Comparison of ENCODE assay signal across 11 cellular contexts in the genomic region with DNA sequence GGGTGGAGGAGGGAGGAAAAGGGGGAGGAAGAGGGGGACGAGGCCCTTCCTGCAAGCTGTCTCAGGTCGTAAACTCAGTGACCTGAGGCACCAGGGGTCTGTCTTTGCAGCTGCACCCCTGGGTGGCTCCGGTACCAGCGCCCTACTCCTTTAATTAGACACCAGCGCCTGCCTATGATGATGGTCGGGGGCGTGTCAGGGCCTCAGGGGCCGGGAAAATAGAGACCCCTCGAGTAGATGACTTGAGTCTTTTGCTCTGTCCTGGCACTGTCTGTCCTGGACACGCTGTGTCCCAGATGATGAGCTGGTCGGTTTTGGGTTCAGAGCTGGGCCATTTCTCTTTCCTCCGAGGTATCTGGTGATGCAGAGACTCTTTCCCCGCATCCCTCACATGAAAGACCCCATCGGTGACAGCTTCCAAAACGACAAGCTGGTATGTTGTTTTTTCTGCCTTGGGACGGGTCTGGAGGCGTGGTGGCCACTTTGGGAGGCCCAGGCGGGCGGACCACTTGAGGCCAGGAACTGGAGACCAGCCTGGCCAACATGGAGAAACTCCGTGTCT. TPM values are rescaled to one million over a fixed set of nuclear protein-coding genes. Genes with fewer than 3 reads are reported as not detected.
A peak's percentile ranks its signal among the peaks of the same experiment; 100 is the strongest.
DNase-seq lines count a peak whose midpoint lies in the region; ATAC-seq and TF ChIP-seq lines count a peak whose summit lies in the region.
"Had no signal": no experiment of that assay in that cellular context is flagged by ENCODE, and none has a peak within 500 bp of the region (broad histone marks: within the 10 kb centered on the region; RNA-seq: fewer than 3 reads in every experiment).

No MANE protein-coding gene starts in this region.

- H3K9me3 Mint-ChIP-seq in stimulated activated naive B cell treated with anti-CD40 and anti-IgM and Interleukin-4, amounts not matched to agents 10 μg/mL and 1 μg/mL and 100 μg/mL, for 72 hours: peaks cover 0 to 2% of the 10 kb centered on the region in 2 donors

- no peak for TF ChIP-seq EP300 in gastroesophageal sphincter (IDR thresholded peaks at IDR 0.05)

- H3K4me3 Mint-ChIP-seq in stimulated activated naive B cell treated with anti-CD40 and anti-IgM and Interleukin-4, amounts not matched to agents 10 μg/mL and 1 μg/mL and 100 μg/mL, for 72 hours: no peak overlapping the region

- H3K4me3 ChIP-seq in gastroesophageal sphincter (no peak overlapping the region), vagina (no peak overlapping the region)
- H3K4me3 ChIP-seq: dorsolateral prefrontal cortex had no signal

- H3K36me3 ChIP-seq in gastroesophageal sphincter: peaks cover 0 to 59% of the 10 kb centered on the region in 2 donors
- H3K36me3 ChIP-seq in vagina: peaks cover 0 to 14% of the 10 kb centered on the region in 2 donors

- H3K27ac ChIP-seq in gastroesophageal sphincter (peak overlapping the region in 1 of 4 donors; percentile 24), caudate nucleus (ENCODE audit: low read depth, low read length) (no peak overlapping the region), vagina (no peak overlapping the region)

- DNase-seq in activated effector memory CD4-positive, alpha-beta T cell treated with anti-CD3 and anti-CD28 coated beads, Interleukin-2, amount 50 U/mL, for 16 hours: peak; percentile 62
- no peak for DNase-seq in activated effector memory CD4-positive, alpha-beta T cell treated with Interleukin-2 at 50 U/mL for 16 hours
- DNase-seq in KBM-7 (peak; percentile 68), caudate nucleus (lab: John Stamatoyannopoulos, UW) (no peak), vagina (ENCODE audit: extremely low spot score in 2 of 2) (no peak), mucosa of gallbladder (ENCODE audit: low spot score) (no peak)
- no peak for DNase-seq in stimulated activated naive B cell treated with anti-CD40 and anti-IgM and Interleukin-4, amounts not matched to agents 10 μg/mL and 1 μg/mL and 100 μg/mL, for 72 hours
- DNase-seq: OCI-M1 had no signal

- in situ Hi-C loops in KBM-7 (cut with MboI; ENCODE audit: low pct_unique_long_range_greater_than_20kb, low sequenced_read_pairs): no loop called here

- H3K27me3 ChIP-seq in gastroesophageal sphincter: no peaks in the 10 kb centered on the region
- no peaks in the 10 kb centered on the region for H3K27me3 ChIP-seq in vagina
- H3K27me3 ChIP-seq: dorsolateral prefrontal cortex had no signal

- peaks cover 38 to 41% of the 10 kb centered on the region in 2 donors for H3K36me3 Mint-ChIP-seq in stimulated activated naive B cell treated with anti-CD40 and anti-IgM and Interleukin-4, amounts not matched to agents 10 μg/mL and 1 μg/mL and 100 μg/mL, for 72 hours

- TF ChIP-seq POLR2A in gastroesophageal sphincter (IDR thresholded peaks at IDR 0.05): no peak
- TF ChIP-seq POLR2A in vagina (IDR thresholded peaks at IDR 0.05): no peak

- no peaks in the 10 kb centered on the region for H3K4me1 ChIP-seq in gastroesophageal sphincter
- no peaks in the 10 kb centered on the region for H3K4me1 ChIP-seq in vagina

- peak overlapping the region; percentile 87 for H3K27ac Mint-ChIP-seq in stimulated activated naive B cell treated with anti-CD40 and anti-IgM and Interleukin-4, amounts not matched to agents 10 μg/mL and 1 μg/mL and 100 μg/mL, for 72 hours

- TF ChIP-seq CTCF in gastroesophageal sphincter (IDR thresholded peaks at IDR 0.05) (no peak), vagina (IDR thresholded peaks at IDR 0.05) (no peak)

- H3K9me3 ChIP-seq in gastroesophageal sphincter (no peaks in the 10 kb centered on the region), vagina (no peaks in the 10 kb centered on the region)

- ATAC-seq in gastroesophageal sphincter: peak; percentile 10
- peak; percentile 18 to 20 for ATAC-seq in stimulated activated naive B cell treated with anti-CD40 and anti-IgM and Interleukin-4, amounts not matched to agents 10 μg/mL and 1 μg/mL and 100 μg/mL, for 72 hours (replicated peaks)

- intact Hi-C loops in vagina (cut with DNase I): no loop called here

- peaks cover 10 to 19% of the 10 kb centered on the region in 2 donors for H3K4me1 Mint-ChIP-seq in stimulated activated naive B cell treated with anti-CD40 and anti-IgM and Interleukin-4, amounts not matched to agents 10 μg/mL and 1 μg/mL and 100 μg/mL, for 72 hours

- 48% methylated on average over 6 to 12 of the region's 20 CpGs for WGBS in gastroesophageal sphincter (ENCODE audit: low coverage in 1 of 2), 2 donors

- H3K27me3 Mint-ChIP-seq in stimulated activated naive B cell treated with anti-CD40 and anti-IgM and Interleukin-4, amounts not matched to agents 10 μg/mL and 1 μg/mL and 100 μg/mL, for 72 hours: no peaks in the 10 kb centered on the region

RNA-seq across cellular contexts. Expression of a gene that starts 11.2 kb away (rescaled TPM):
- total RNA-seq in gastroesophageal sphincter (100 to 1,000 TPM; 204 to 408 (median 268) TPM), vagina (442 TPM), mucosa of gallbladder (329 TPM)

RNA-seq across cellular contexts. Expression of a gene that starts 44.2 kb away (rescaled TPM):
- total RNA-seq in gastroesophageal sphincter: 10 to 100 TPM in 1 of 4 donors, 1 to 10 TPM in 3; 3.6 to 10.2 (median 6.7) TPM
- 7.9 TPM for total RNA-seq in vagina
- total RNA-seq in mucosa of gallbladder: 3.8 TPM
- total RNA-seq: renal cortical epithelial cell had no signal

Comparison
In these comparisons a context has a peak if more than half of its experiments do, and no peak if none do; other contexts are left out.
1. DNase-seq: peak in activated effector memory CD4-positive, alpha-beta T cell treated with anti-CD3 and anti-CD28 coated beads, Interleukin-2, amount 50 U/mL, for 16 hours (single experiment) and KBM-7 (single experiment); none in activated effector memory CD4-positive, alpha-beta T cell treated with Interleukin-2 at 50 U/mL for 16 hours (single experiment), stimulated activated naive B cell treated with anti-CD40 and anti-IgM and Interleukin-4, amounts not matched to agents 10 μg/mL and 1 μg/mL and 100 μg/mL, for 72 hours (single experiment), caudate nucleus (0 of 61), vagina (0 of 2) and mucosa of gallbladder (single experiment).